ENCODE assay signal across 17 cellular contexts in genomic region chr5:79875230-79875629, GRCh38.
"Had no signal": no experiment of that assay in that cellular context is flagged by ENCODE, and none has a peak within 500 bp of the region (broad histone marks: within the 10 kb centered on the region; RNA-seq: fewer than 3 reads in every experiment).

No MANE protein-coding gene starts in this region.

- H3K27ac ChIP-seq: adrenal gland, spleen, thoracic aorta, upper lobe of right lung had no signal

- H3K36me3 Mint-ChIP-seq: natural killer cell had no signal

- H3K4me1 ChIP-seq: adrenal gland, spleen, upper lobe of right lung had no signal

- H3K9me3 ChIP-seq: adrenal gland, spleen, thoracic aorta, upper lobe of right lung had no signal

- H3K36me3 ChIP-seq: adrenal gland, spleen, thoracic aorta, upper lobe of right lung had no signal

- H3K27ac Mint-ChIP-seq: activated CD4-positive, alpha-beta memory T cell treated with anti-CD3 and anti-CD28 coated beads, Interleukin-2, amount 10 ng/mL, durations not matched to agents 7 days and 5 days; activated T-cell treated with anti-CD3 and anti-CD28 coated beads, Interleukin-2, amount 50 U/mL, for 24 hours; natural killer cell; T-helper 17 cell had no signal

- H3K9me3 Mint-ChIP-seq: activated CD4-positive, alpha-beta memory T cell treated with anti-CD3 and anti-CD28 coated beads, Interleukin-2, amount 10 ng/mL, durations not matched to agents 7 days and 5 days; activated T-cell treated with anti-CD3 and anti-CD28 coated beads, Interleukin-2, amount 50 U/mL, for 24 hours; central memory CD8-positive, alpha-beta T cell; natural killer cell had no signal

- DNase-seq: activated CD4-positive, alpha-beta memory T cell treated with anti-CD3 and anti-CD28 coated beads, Interleukin-2, amount 10 ng/mL, durations not matched to agents 7 days and 5 days; activated CD4-positive, alpha-beta T cell treated with anti-CD3 and anti-CD28 coated beads for 4 hours; activated effector memory CD4-positive, alpha-beta T cell treated with Interleukin-2 at 50 U/mL for 16 hours; activated naive CD4-positive, alpha-beta T cell treated with anti-CD3 and anti-CD28 coated beads, Interleukin-2, amount 50 U/mL, for 16 hours; activated T-cell treated with anti-CD3 and anti-CD28 coated beads, Interleukin-2, amount 50 U/mL, for 24 hours; adrenal gland; cortex of kidney; effector CD8-positive, alpha-beta T cell; mesendoderm; natural killer cell; spleen; stimulated activated CD4-positive, alpha-beta T cell treated with anti-CD3 and anti-CD28 coated beads, Interleukin-1b, Interleukin-23, amount 100 ng/mL, for 48 hours; stimulated activated naive CD8-positive, alpha-beta T cell treated with anti-CD3 and anti-CD28 coated beads, Interleukin-15, amount 100 ng/mL, for 72 hours; T-helper 17 cell; upper lobe of right lung had no signal

- ATAC-seq: natural killer cell; stimulated activated naive CD8-positive, alpha-beta T cell treated with anti-CD3 and anti-CD28 coated beads, Interleukin-15, amount 100 ng/mL, for 72 hours; T-helper 17 cell; upper lobe of right lung had no signal

- H3K4me1 Mint-ChIP-seq: activated CD4-positive, alpha-beta memory T cell treated with anti-CD3 and anti-CD28 coated beads, Interleukin-2, amount 10 ng/mL, durations not matched to agents 7 days and 5 days; central memory CD8-positive, alpha-beta T cell; natural killer cell; stimulated activated naive CD8-positive, alpha-beta T cell treated with anti-CD3 and anti-CD28 coated beads, Interleukin-15, amount 100 ng/mL, for 72 hours; T-helper 17 cell had no signal

- H3K4me3 ChIP-seq: adrenal gland, spleen, thoracic aorta, upper lobe of right lung had no signal

- H3K4me3 Mint-ChIP-seq: activated CD4-positive, alpha-beta memory T cell treated with anti-CD3 and anti-CD28 coated beads, Interleukin-2, amount 10 ng/mL, durations not matched to agents 7 days and 5 days; activated T-cell treated with anti-CD3 and anti-CD28 coated beads, Interleukin-2, amount 50 U/mL, for 24 hours; central memory CD8-positive, alpha-beta T cell; natural killer cell; stimulated activated naive CD8-positive, alpha-beta T cell treated with anti-CD3 and anti-CD28 coated beads, Interleukin-15, amount 100 ng/mL, for 72 hours; T-helper 17 cell had no signal

- H3K27me3 ChIP-seq: adrenal gland, upper lobe of right lung had no signal
